In the genomic region with DNA sequence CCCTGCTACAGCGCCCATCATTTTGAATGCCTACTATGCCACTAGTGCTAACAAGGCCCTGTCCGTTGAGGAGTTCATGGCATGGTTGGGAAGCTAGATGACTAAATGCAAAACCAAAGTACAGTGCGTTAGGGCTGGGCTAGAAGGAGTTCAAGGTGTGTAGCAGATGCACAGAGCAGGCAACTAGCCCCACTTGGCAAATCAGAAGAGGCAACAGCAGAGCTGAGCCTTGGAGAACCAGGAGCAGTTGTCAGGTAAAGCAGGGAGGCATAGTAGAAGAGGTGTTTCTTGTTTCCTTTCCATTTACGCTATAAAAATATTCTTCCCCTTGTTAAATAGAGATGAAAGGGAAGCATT, we compare ENCODE assay signal across 10 cellular contexts.
DNase-seq lines count a peak whose midpoint lies in the region; ATAC-seq and TF ChIP-seq lines count a peak whose summit lies in the region.
"Had no signal": no experiment of that assay in that cellular context is flagged by ENCODE, and none has a peak within 500 bp of the region (broad histone marks: within the 10 kb centered on the region; RNA-seq: fewer than 3 reads in every experiment).

No MANE protein-coding gene starts in this region.

- H2BK120ac ChIP-seq in mesenchymal stem cell (ENCODE audit: low read depth, low read length), result no peak overlapping the region

- H3K36me3 ChIP-seq in mesenchymal stem cell (ENCODE audit: control insufficient read depth in 1 of 2, insufficient read depth in 2 of 2, low read depth in 1 of 2, low read length in 2 of 2) (no peaks in the 10 kb centered on the region), upper lobe of left lung (no peaks in the 10 kb centered on the region)

- peak overlapping the region; percentile 90 for H3K27ac Mint-ChIP-seq in stimulated activated naive CD8-positive, alpha-beta T cell treated with anti-CD3 and anti-CD28 coated beads, Interleukin-15, Interleukin-2, amounts not matched to agents 100 ng/mL and 50 ng/mL, for 24 hours
- H3K27ac Mint-ChIP-seq in activated T-helper 2 cell treated with anti-CD3 and anti-CD28 coated beads, Interferon-gamma antibody, Interleukin-2, Interleukin-4, amounts not matched to agents 10 μg/mL and 5 μg/mL and 100 μg/mL, durations not matched to agents 14 hours and 24 hours and 36 hours, result peak overlapping the region; percentile 81

- H2AFZ ChIP-seq in mesenchymal stem cell (ENCODE audit: low read depth, low read length), result no peak overlapping the region

- peak overlapping the region; percentile 7 to 77 for H2BK12ac ChIP-seq in mesenchymal stem cell (ENCODE audit: low read length in 2 of 2)

- H3K27ac ChIP-seq in mesenchymal stem cell (ENCODE audit: low read length, poor library complexity, severe bottlenecking) (peak overlapping the region; percentile 60), upper lobe of left lung (peak overlapping the region in 2 of 4 donors; percentile 61 to 63)

- H3K27me3 ChIP-seq in mesenchymal stem cell (ENCODE audit: control insufficient read depth in 1 of 2, insufficient read depth in 1 of 2, low read length in 2 of 2) (no peaks in the 10 kb centered on the region), upper lobe of left lung (no peaks in the 10 kb centered on the region)

- TF ChIP-seq CTCF in upper lobe of left lung (IDR thresholded peaks at IDR 0.05), result no peak

- no peak overlapping the region for H3K23ac ChIP-seq in mesenchymal stem cell (ENCODE audit: low read length in 2 of 2)

- H3K27me3 Mint-ChIP-seq in stimulated activated naive CD8-positive, alpha-beta T cell treated with anti-CD3 and anti-CD28 coated beads, Interleukin-15, Interleukin-2, amounts not matched to agents 100 ng/mL and 50 ng/mL, for 24 hours, result peaks cover 31% of the 10 kb centered on the region
- no peaks in the 10 kb centered on the region for H3K27me3 Mint-ChIP-seq in activated T-helper 2 cell treated with anti-CD3 and anti-CD28 coated beads, Interferon-gamma antibody, Interleukin-2, Interleukin-4, amounts not matched to agents 10 μg/mL and 5 μg/mL and 100 μg/mL, durations not matched to agents 14 hours and 24 hours and 36 hours (ENCODE audit: low read depth)

- H3K4me2 ChIP-seq in mesenchymal stem cell (ENCODE audit: low read length, poor library complexity, severe bottlenecking), result no peak overlapping the region

- H2AK5ac ChIP-seq in mesenchymal stem cell (ENCODE audit: low read length, severe bottlenecking), result no peak overlapping the region

- H3K4ac ChIP-seq in mesenchymal stem cell (ENCODE audit: low read depth in 1 of 2, low read length in 2 of 2), result peak overlapping the region in 1 of 2 experiments; percentile 40

- H4K91ac ChIP-seq in mesenchymal stem cell (ENCODE audit: low read length), result no peak overlapping the region

- no peak overlapping the region for H4K8ac ChIP-seq in mesenchymal stem cell (ENCODE audit: low read length)

- WGBS in mesenchymal stem cell, result 92% methylated on average over 2 of the region's 4 CpGs
- 89 to 93% methylated on average over 4 of the region's 4 CpGs for WGBS in upper lobe of left lung, 2 donors

- TF ChIP-seq POLR2A in upper lobe of left lung (IDR thresholded peaks at IDR 0.05), result no peak

- H2BK15ac ChIP-seq in mesenchymal stem cell (ENCODE audit: low read depth, poor library complexity, severe bottlenecking), result no peak overlapping the region

- no peak for TF ChIP-seq EP300 in upper lobe of left lung (IDR thresholded peaks at IDR 0.05)

- peak overlapping the region in 1 of 2 experiments; percentile 58 for H3K14ac ChIP-seq in mesenchymal stem cell (ENCODE audit: low read length in 2 of 2)

- H3K4me1 Mint-ChIP-seq in stimulated activated naive CD8-positive, alpha-beta T cell treated with anti-CD3 and anti-CD28 coated beads, Interleukin-15, Interleukin-2, amounts not matched to agents 100 ng/mL and 50 ng/mL, for 24 hours (ENCODE audit: low read depth), result peaks cover 39% of the 10 kb centered on the region
- H3K4me1 Mint-ChIP-seq in activated T-helper 2 cell treated with anti-CD3 and anti-CD28 coated beads, Interferon-gamma antibody, Interleukin-2, Interleukin-4, amounts not matched to agents 10 μg/mL and 5 μg/mL and 100 μg/mL, durations not matched to agents 14 hours and 24 hours and 36 hours (ENCODE audit: low read depth), result peaks cover 29% of the 10 kb centered on the region

- peak overlapping the region in 1 of 2 experiments; percentile 63 for H3K18ac ChIP-seq in mesenchymal stem cell (ENCODE audit: low read depth in 1 of 2, low read length in 2 of 2)

- no peaks in the 10 kb centered on the region for H3K79me1 ChIP-seq in mesenchymal stem cell (replicated peaks; ENCODE audit: low read length, poor library complexity, severe bottlenecking)

- H3K4me3 ChIP-seq in mesenchymal stem cell (ENCODE audit: insufficient read depth in 1 of 2, low read depth in 1 of 2, low read length in 2 of 2) (peak overlapping the region in 1 of 2 experiments; percentile 3), upper lobe of left lung (no peak overlapping the region)

- H3K4me3 Mint-ChIP-seq in stimulated activated naive CD8-positive, alpha-beta T cell treated with anti-CD3 and anti-CD28 coated beads, Interleukin-15, Interleukin-2, amounts not matched to agents 100 ng/mL and 50 ng/mL, for 24 hours, result no peak overlapping the region
- H3K4me3 Mint-ChIP-seq in activated T-helper 2 cell treated with anti-CD3 and anti-CD28 coated beads, Interferon-gamma antibody, Interleukin-2, Interleukin-4, amounts not matched to agents 10 μg/mL and 5 μg/mL and 100 μg/mL, durations not matched to agents 14 hours and 24 hours and 36 hours (ENCODE audit: low read depth), result no peak overlapping the region
- H3K4me3 Mint-ChIP-seq: neural crest cell had no signal

- peaks cover 17% of the 10 kb centered on the region for H3K36me3 Mint-ChIP-seq in stimulated activated naive CD8-positive, alpha-beta T cell treated with anti-CD3 and anti-CD28 coated beads, Interleukin-15, Interleukin-2, amounts not matched to agents 100 ng/mL and 50 ng/mL, for 24 hours (ENCODE audit: low read depth)
- H3K36me3 Mint-ChIP-seq in activated T-helper 2 cell treated with anti-CD3 and anti-CD28 coated beads, Interferon-gamma antibody, Interleukin-2, Interleukin-4, amounts not matched to agents 10 μg/mL and 5 μg/mL and 100 μg/mL, durations not matched to agents 14 hours and 24 hours and 36 hours (ENCODE audit: low read depth), result peaks cover 5% of the 10 kb centered on the region

- ATAC-seq in stimulated activated naive CD8-positive, alpha-beta T cell treated with anti-CD3 and anti-CD28 coated beads, Interleukin-15, Interleukin-2, amounts not matched to agents 100 U/mL and 50 U/mL, for 24 hours, result no peak
- ATAC-seq in upper lobe of left lung (ENCODE audit: low FRiP score in 2 of 2), result no peak

- H3K9me3 ChIP-seq in mesenchymal stem cell (ENCODE audit: control insufficient read depth, low read length) (no peaks in the 10 kb centered on the region), upper lobe of left lung (no peaks in the 10 kb centered on the region)

- H3K4me1 ChIP-seq in mesenchymal stem cell (ENCODE audit: control insufficient read depth, insufficient read depth, low read depth, low read length), result peaks cover 6% of the 10 kb centered on the region
- peaks cover 5 to 23% (median 16%) of the 10 kb centered on the region in 4 donors for H3K4me1 ChIP-seq in upper lobe of left lung

- intact Hi-C loops in activated T-helper 2 cell treated with anti-CD3 and anti-CD28 coated beads, Interferon-gamma antibody, Interleukin-2, Interleukin-4, amounts not matched to agents 10 μg/mL and 5 μg/mL and 100 μg/mL, durations not matched to agents 14 hours and 24 hours and 36 hours (cut with micrococcal nuclease), result loop anchor here (1.0 to 10.0 kb wide), 8 partner anchors 20 to 1201 kb away; a partner anchor contains a TSS
- intact Hi-C loops in posterior vena cava (cut with DNase I), result loop anchor here in 1 of 2 donors (5.0 kb wide), 1 partner anchor 147 kb away; a partner anchor contains a TSS

- H3K9ac ChIP-seq in mesenchymal stem cell (ENCODE audit: low read length), result peak overlapping the region; percentile 76

- DNase-seq in stimulated activated naive CD8-positive, alpha-beta T cell treated with anti-CD3 and anti-CD28 coated beads, Interleukin-15, Interleukin-2, amounts not matched to agents 100 U/mL and 50 U/mL, for 24 hours, result no peak
- no peak for DNase-seq in activated T-helper 2 cell treated with anti-CD3 and anti-CD28 coated beads, Interferon-gamma antibody, Interleukin-2, Interleukin-4, amounts not matched to agents 10 μg/mL and 5 μg/mL and 100 μg/mL, durations not matched to agents 14 hours and 24 hours and 36 hours (ENCODE audit: low spot score)
- no peak for DNase-seq in mesenchymal stem cell
- no peak for DNase-seq in upper lobe of left lung
- DNase-seq in posterior vena cava (ENCODE audit: low spot score), result no peak
- DNase-seq in activated CD4-positive, CD25-positive, alpha-beta regulatory T cell (lab: John Stamatoyannopoulos, UW), result no peak
- no peak for DNase-seq in NCI-H2107 treated with DMSO at 0.1 percent for 48 hours (lab: John Stamatoyannopoulos, UW; ENCODE audit: unreplicated experiment)
- DNase-seq: H7 had no signal

- H2BK5ac ChIP-seq in mesenchymal stem cell (ENCODE audit: low read depth, low read length, poor library complexity, severe bottlenecking), result no peak overlapping the region

- peaks cover 26% of the 10 kb centered on the region for H3K9me3 Mint-ChIP-seq in stimulated activated naive CD8-positive, alpha-beta T cell treated with anti-CD3 and anti-CD28 coated beads, Interleukin-15, Interleukin-2, amounts not matched to agents 100 ng/mL and 50 ng/mL, for 24 hours
- peaks cover 11% of the 10 kb centered on the region for H3K9me3 Mint-ChIP-seq in activated T-helper 2 cell treated with anti-CD3 and anti-CD28 coated beads, Interferon-gamma antibody, Interleukin-2, Interleukin-4, amounts not matched to agents 10 μg/mL and 5 μg/mL and 100 μg/mL, durations not matched to agents 14 hours and 24 hours and 36 hours
